In genomic region chrX:129742759-129743152, GRCh38 we compare ENCODE assay signal across 11 cellular contexts. TPM values are rescaled to one million over a fixed set of nuclear protein-coding genes. Genes with fewer than 3 reads are reported as not detected.
DNase-seq lines count a peak whose midpoint lies in the region; ATAC-seq, FAIRE-seq and TF ChIP-seq lines count a peak whose summit lies in the region.
"Not testable (repeated sequence)": the region's sequence is repeated elsewhere in the genome, so short reads cannot be mapped to it uniquely, and the experiment has no call there.
"Had no signal": no experiment of that assay in that cellular context is flagged by ENCODE, and none has a peak within 500 bp of the region (broad histone marks: within the 10 kb centered on the region; RNA-seq: fewer than 3 reads in every experiment).

No MANE protein-coding gene starts in this region.

- H3K79me2 ChIP-seq in K562 (ENCODE audit: control insufficient read depth, insufficient read depth, low read length): not testable (repeated sequence)

- not testable (repeated sequence) for ATAC-seq in activated T-helper 17 cell treated with anti-CD3 and anti-CD28 coated beads, Interleukin-2, amount 50 U/mL, for 72 hours (replicated peaks); K562
- ATAC-seq in naive B cell (ENCODE audit: low read depth in 2 of 2): peak; percentile 39 to 40

- H3K27ac ChIP-seq in CD8-positive, alpha-beta memory T cell (ENCODE audit: low read depth, low read length); K562 (ENCODE audit: extremely low read depth, low read depth, low read length): not testable (repeated sequence)
- H3K27ac ChIP-seq in SK-N-MC (peak overlapping the region; percentile 81), neutrophil (peak overlapping the region; percentile 70)

- H4K20me1 ChIP-seq in K562 (replicated peaks; ENCODE audit: control insufficient read depth, insufficient read depth, low read length): not testable (repeated sequence)

- not testable (repeated sequence) for BruUV-seq in K562 (replicated peaks; lab: Mats Ljungman, UMichigan)

- TF ChIP-seq RAD21 in K562 (CRISPR knock-in tag; conservative IDR thresholded peaks at IDR 0.05 in 1 of 2, IDR thresholded peaks at IDR 0.05 in 1 of 2): not testable (repeated sequence)

- H3K4me2 ChIP-seq in K562 (ENCODE audit: insufficient read depth, low read length): not testable (repeated sequence)

- in situ Hi-C loops in K562 (cut with MboI): not testable (repeated sequence)

- intact Hi-C loops in K562 (cut with micrococcal nuclease): not testable (repeated sequence)

- H3K36me3 Mint-ChIP-seq in CD8-positive, alpha-beta memory T cell; activated CD4-positive, alpha-beta T cell treated with anti-CD3 and anti-CD28 coated beads, Interleukin-2, amount 10 ng/mL, durations not matched to agents 7 days and 5 days (ENCODE audit: low read depth); activated T-helper 17 cell treated with anti-CD3 and anti-CD28 coated beads, Interleukin-2, amount 50 U/mL, for 72 hours (ENCODE audit: low read depth); naive B cell: not testable (repeated sequence)

- not testable (repeated sequence) for H3K9me1 ChIP-seq in K562 (ENCODE audit: control insufficient read depth, insufficient read depth, low read length)

- H2AFZ ChIP-seq in K562 (ENCODE audit: low read depth, low read length): peak overlapping the region; percentile 16; the same call in 1 of the 2 replicates

- H3K27me3 Mint-ChIP-seq in CD8-positive, alpha-beta memory T cell; activated CD4-positive, alpha-beta T cell treated with anti-CD3 and anti-CD28 coated beads, Interleukin-2, amount 10 ng/mL, durations not matched to agents 7 days and 5 days; activated T-helper 17 cell treated with anti-CD3 and anti-CD28 coated beads, Interleukin-2, amount 50 U/mL, for 72 hours: not testable (repeated sequence)
- peaks cover 0 to 13% (median 0%) of the 10 kb centered on the region in 3 donors for H3K27me3 Mint-ChIP-seq in naive B cell

- TF ChIP-seq POLR2A in K562 (conservative IDR thresholded peaks at IDR 0.05): not testable (repeated sequence)

- not testable (repeated sequence) for H3K36me3 ChIP-seq in CD8-positive, alpha-beta memory T cell (ENCODE audit: insufficient read depth, low read length); SK-N-MC (ENCODE audit: insufficient read depth, low read length); K562 (ENCODE audit: control insufficient read depth, insufficient read depth, low read length); neutrophil

- TF ChIP-seq EP300 in K562 (IDR thresholded peaks at IDR 0.05; ENCODE audit: low read length): not testable (repeated sequence)

- TF ChIP-seq CTCF in K562 (IDR thresholded peaks at IDR 0.05 in 2 of 3, conservative IDR thresholded peaks at IDR 0.05 in 1 of 3; ENCODE audit: insufficient read depth in 2 of 3, low read depth in 1 of 3, low read length in 3 of 3); neutrophil (IDR thresholded peaks at IDR 0.05): not testable (repeated sequence)

- DNase-seq in CD8-positive, alpha-beta memory T cell; SK-N-MC (ENCODE audit: low read depth, low spot score); activated CD4-positive, alpha-beta T cell treated with anti-CD3 and anti-CD28 coated beads, Interleukin-2, amount 10 ng/mL, durations not matched to agents 7 days and 5 days; K562 (ENCODE audit: extremely low read depth in 1 of 4, low spot score in 3 of 4); naive B cell: not testable (repeated sequence)

- 72% methylated on average over 4 of the region's 6 CpGs for WGBS in K562 (ENCODE audit: insufficient coverage, low coverage, missing lambda C conversion rate)

- POLR2A ChIA-PET in CD8-positive, alpha-beta memory T cell (lab: Charles Lee): interaction anchor here (0.5 kb wide), 1 partner anchor 46 kb away, joined by 8 read pairs; no protein-coding TSS in a partner anchor
- POLR2A ChIA-PET in activated CD4-positive, alpha-beta T cell treated with anti-CD3 and anti-CD28 coated beads, Interleukin-2, amount 10 ng/mL, durations not matched to agents 7 days and 5 days (lab: Charles Lee); K562 (lab: Yijun Ruan, JAX): not testable (repeated sequence)

- H3K4me1 Mint-ChIP-seq in CD8-positive, alpha-beta memory T cell: peaks cover 31 to 46% (median 40%) of the 10 kb centered on the region in 3 donors
- H3K4me1 Mint-ChIP-seq in activated CD4-positive, alpha-beta T cell treated with anti-CD3 and anti-CD28 coated beads, Interleukin-2, amount 10 ng/mL, durations not matched to agents 7 days and 5 days: peaks cover 56% of the 10 kb centered on the region
- peaks cover 22% of the 10 kb centered on the region for H3K4me1 Mint-ChIP-seq in activated T-helper 17 cell treated with anti-CD3 and anti-CD28 coated beads, Interleukin-2, amount 50 U/mL, for 72 hours
- H3K4me1 Mint-ChIP-seq in naive B cell: peaks cover 25 to 35% (median 34%) of the 10 kb centered on the region in 3 donors

- CTCF ChIA-PET in CD8-positive, alpha-beta memory T cell (lab: Charles Lee); activated CD4-positive, alpha-beta T cell treated with anti-CD3 and anti-CD28 coated beads, Interleukin-2, amount 10 ng/mL, durations not matched to agents 7 days and 5 days (lab: Charles Lee); K562 (lab: Yijun Ruan, JAX; ENCODE audit: low intra/inter-chr PET ratio): not testable (repeated sequence)

- H3K9ac ChIP-seq in SK-N-MC (ENCODE audit: insufficient read length); K562 (ENCODE audit: insufficient read depth in 1 of 2, low read depth in 2 of 2, low read length in 2 of 2): not testable (repeated sequence)

- H3K4me3 Mint-ChIP-seq in CD8-positive, alpha-beta memory T cell: peak overlapping the region in 5 of 7 donors; percentile 0 to 56 (median 15)
- H3K4me3 Mint-ChIP-seq in activated CD4-positive, alpha-beta T cell treated with anti-CD3 and anti-CD28 coated beads, Interleukin-2, amount 10 ng/mL, durations not matched to agents 7 days and 5 days: peak overlapping the region; percentile 48
- H3K4me3 Mint-ChIP-seq in activated T-helper 17 cell treated with anti-CD3 and anti-CD28 coated beads, Interleukin-2, amount 50 U/mL, for 72 hours: peak overlapping the region; percentile 15
- peak overlapping the region in 7 of 8 donors; percentile 37 to 80 (median 47) for H3K4me3 Mint-ChIP-seq in naive B cell

- H3K4me1 ChIP-seq in CD8-positive, alpha-beta memory T cell (ENCODE audit: insufficient read depth, low read length): peaks cover 33% of the 10 kb centered on the region
- H3K4me1 ChIP-seq in K562 (replicated peaks in 1 of 2; ENCODE audit: control insufficient read depth in 2 of 2, insufficient read depth in 2 of 2, low read length in 2 of 2): peaks cover 8 to 14% of the 10 kb centered on the region in 2 experiments; a peak in 4 of 5 replicates
- peaks cover 24 to 27% of the 10 kb centered on the region in 2 experiments for H3K4me1 ChIP-seq in neutrophil (ENCODE audit: control insufficient read depth in 1 of 2, insufficient read depth in 1 of 2, low read depth in 1 of 2, low read length in 1 of 2)

- FAIRE-seq in K562 (lab: Jason Lieb, UNC): not testable (repeated sequence)

- H3K4me3 ChIP-seq in CD8-positive, alpha-beta memory T cell (ENCODE audit: low read length); SK-N-MC; K562; neutrophil (ENCODE audit: low read depth in 1 of 2, low read length in 1 of 2): not testable (repeated sequence)

- H3K27me3 ChIP-seq in CD8-positive, alpha-beta memory T cell (ENCODE audit: insufficient read depth, low read length, poor library complexity, severe bottlenecking); K562 (ENCODE audit: control insufficient read depth in 2 of 2, insufficient read depth in 2 of 2, low read length in 2 of 2); neutrophil: not testable (repeated sequence)

- not testable (repeated sequence) for H3K9me3 Mint-ChIP-seq in CD8-positive, alpha-beta memory T cell; activated CD4-positive, alpha-beta T cell treated with anti-CD3 and anti-CD28 coated beads, Interleukin-2, amount 10 ng/mL, durations not matched to agents 7 days and 5 days; activated T-helper 17 cell treated with anti-CD3 and anti-CD28 coated beads, Interleukin-2, amount 50 U/mL, for 72 hours; naive B cell

- H3K27ac Mint-ChIP-seq in CD8-positive, alpha-beta memory T cell: peak overlapping the region in 4 of 8 donors; percentile 20 to 85 (median 60)
- H3K27ac Mint-ChIP-seq in activated CD4-positive, alpha-beta T cell treated with anti-CD3 and anti-CD28 coated beads, Interleukin-2, amount 10 ng/mL, durations not matched to agents 7 days and 5 days: peak overlapping the region; percentile 93
- not testable (repeated sequence) for H3K27ac Mint-ChIP-seq in activated T-helper 17 cell treated with anti-CD3 and anti-CD28 coated beads, Interleukin-2, amount 50 U/mL, for 72 hours
- H3K27ac Mint-ChIP-seq in naive B cell: peak overlapping the region; percentile 70 to 96 (median 85)

- H3K9me3 ChIP-seq in CD8-positive, alpha-beta memory T cell (ENCODE audit: low read length); SK-N-MC (ENCODE audit: low read depth, low read length); K562 (replicated peaks; ENCODE audit: control insufficient read depth, insufficient read depth, low read depth, low read length); neutrophil: not testable (repeated sequence)

RNA-seq across cellular contexts. Expression of gene XPNPEP2, which starts 4.0 kb away (rescaled TPM):
- under 1 TPM; 0.28 to 0.29 TPM for total RNA-seq in CD8-positive, alpha-beta memory T cell
- 1.2 TPM for polyA plus RNA-seq in CD8-positive, alpha-beta memory T cell
- 1 to 10 TPM; 1.1 to 1.3 TPM for total RNA-seq in activated CD4-positive, alpha-beta T cell treated with anti-CD3 and anti-CD28 coated beads, Interleukin-2, amount 10 ng/mL, durations not matched to agents 7 days and 5 days
- total RNA-seq in activated T-helper 17 cell treated with anti-CD3 and anti-CD28 coated beads, Interleukin-2, amount 50 U/mL, for 72 hours: under 1 TPM; 0.45 to 0.52 TPM
- not detected in 2 replicates for total RNA-seq in K562 (2011; cell fraction: chromatin; rRNA removed; ENCODE audit: low replicate concordance)
- not detected in 2 replicates for total RNA-seq in K562 (2011; cell fraction: nucleolus; rRNA removed)
- not detected in 2 replicates for total RNA-seq in K562 (2011; cell fraction: nucleoplasm; rRNA removed)
- not detected in 2 replicates for total RNA-seq in K562 (2014; rRNA removed)
- not detected in 2 replicates for total RNA-seq in K562 (2014; rRNA removed; fragmentation: Illumina TruSeq; extraction: Trizol)
- total RNA-seq in K562 (2015; rRNA removed; fragmentation: Illumina TruSeq; extraction: Trizol): not detected in 2 replicates
- 0.04 TPM in 1 of 2 replicates, not detected in the other for total RNA-seq in K562 (2021)
- polyA plus RNA-seq in K562 (2011; rRNA removed): 0.01 TPM in 1 of 2 replicates, not detected in the other
- polyA plus RNA-seq in K562 (2011; cell fraction: cytosol; rRNA removed): 0.03 and 0.04 TPM in 2 replicates
- polyA plus RNA-seq in K562 (2011; cell fraction: nucleus; rRNA removed): not detected in 2 replicates
- 0.05 and 0.11 TPM in 2 replicates for polyA plus RNA-seq in K562 (2012)
- polyA plus RNA-seq in K562 (2014; fragmentation: Illumina TruSeq; extraction: Trizol): 0.13 TPM in 1 of 2 replicates, not detected in the other
- under 1 TPM in 1 of 2 experiments, not detected in 1; 0.03 TPM for polyA plus RNA-seq in K562 (2014; fragmentation: Nextera tagmentation; extraction: Ambion mirVana)
- polyA plus RNA-seq in K562 (2014; rRNA removed): 0.19 TPM in 1 of 2 replicates, not detected in the other
- not detected in 2 replicates for polyA minus RNA-seq in K562 (2011; rRNA and poly(A)+ RNA removed)
- polyA minus RNA-seq in K562 (2011; cell fraction: cytosol; rRNA and poly(A)+ RNA removed): not detected in 2 replicates
- polyA minus RNA-seq in K562 (2011; cell fraction: nucleus; rRNA and poly(A)+ RNA removed): not detected in 2 replicates
- under 1 TPM in 4 of 6 donors, not detected in 2; 0.11 to 0.58 (median 0.22) TPM for polyA plus RNA-seq in naive B cell (ENCODE audit: low read depth in 6 of 6)
- total RNA-seq: HT-29, M059J, OCI-LY7 had no signal

RNA-seq across cellular contexts. Expression of gene SASH3, which starts 37.0 kb away (rescaled TPM):
- 100 to 1,000 TPM; 140 to 147 TPM for total RNA-seq in CD8-positive, alpha-beta memory T cell
- 296 TPM for polyA plus RNA-seq in CD8-positive, alpha-beta memory T cell
- total RNA-seq in activated CD4-positive, alpha-beta T cell treated with anti-CD3 and anti-CD28 coated beads, Interleukin-2, amount 10 ng/mL, durations not matched to agents 7 days and 5 days: 100 to 1,000 TPM; 254 to 264 TPM
- total RNA-seq in activated T-helper 17 cell treated with anti-CD3 and anti-CD28 coated beads, Interleukin-2, amount 50 U/mL, for 72 hours: 100 to 1,000 TPM; 103 to 191 TPM
- total RNA-seq in K562 (2011; cell fraction: chromatin; rRNA removed; ENCODE audit: low replicate concordance): not detected in 2 replicates
- total RNA-seq in K562 (2011; cell fraction: nucleolus; rRNA removed): not detected in 2 replicates
- total RNA-seq in K562 (2011; cell fraction: nucleoplasm; rRNA removed): not detected in 2 replicates
- total RNA-seq in K562 (2014; rRNA removed): 0.08 and 0.14 TPM in 2 replicates
- 0.06 and 0.07 TPM in 2 replicates for total RNA-seq in K562 (2014; rRNA removed; fragmentation: Illumina TruSeq; extraction: Trizol)
- total RNA-seq in K562 (2015; rRNA removed; fragmentation: Illumina TruSeq; extraction: Trizol): 0.72 and 1.1 TPM in 2 replicates
- 0.34 and 0.35 TPM in 2 replicates for total RNA-seq in K562 (2021)
- 0.06 and 0.08 TPM in 2 replicates for polyA plus RNA-seq in K562 (2011; rRNA removed)
- polyA plus RNA-seq in K562 (2011; cell fraction: cytosol; rRNA removed): 0.04 and 0.06 TPM in 2 replicates
- polyA plus RNA-seq in K562 (2011; cell fraction: nucleus; rRNA removed): 0.04 and 0.07 TPM in 2 replicates
- 0.21 and 0.75 TPM in 2 replicates for polyA plus RNA-seq in K562 (2012)
- 0.10 and 0.14 TPM in 2 replicates for polyA plus RNA-seq in K562 (2014; fragmentation: Illumina TruSeq; extraction: Trizol)
- polyA plus RNA-seq in K562 (2014; fragmentation: Nextera tagmentation; extraction: Ambion mirVana): under 1 TPM; 0.03 to 0.06 TPM
- 0.08 and 0.13 TPM in 2 replicates for polyA plus RNA-seq in K562 (2014; rRNA removed)
- polyA minus RNA-seq in K562 (2011; rRNA and poly(A)+ RNA removed): not detected in 2 replicates
- not detected in 2 replicates for polyA minus RNA-seq in K562 (2011; cell fraction: cytosol; rRNA and poly(A)+ RNA removed)
- not detected in 2 replicates for polyA minus RNA-seq in K562 (2011; cell fraction: nucleus; rRNA and poly(A)+ RNA removed)
- 100 to 1,000 TPM in 4 of 6 donors, 10 to 100 TPM in 2; 89.4 to 191 (median 128) TPM for polyA plus RNA-seq in naive B cell (ENCODE audit: low read depth in 6 of 6)
- total RNA-seq: GM23248, HT-29, M059J had no signal

Comparison
In these comparisons a context has a peak if more than half of its experiments do, and no peak if none do; other contexts are left out.
1. RNA of gene SASH3, which starts 37.0 kb away (total RNA-seq): 254 to 264 TPM in activated CD4-positive, alpha-beta T cell treated with anti-CD3 and anti-CD28 coated beads, Interleukin-2, amount 10 ng/mL, durations not matched to agents 7 days and 5 days, 103 to 191 TPM in activated T-helper 17 cell treated with anti-CD3 and anti-CD28 coated beads, Interleukin-2, amount 50 U/mL, for 72 hours and 140 to 147 TPM in CD8-positive, alpha-beta memory T cell; 0.06 to 1.1 TPM in K562; every median in the first group is over 10 times any median in the second.
2. Peak in every context shown above with its lines, with median percentiles within 50 percentile points of each other: H3K4me3 Mint-ChIP-seq.